Comparison of ENCODE assay signal across 20 cellular contexts in genomic region chr2:150997066-150997465, GRCh38.
A peak's percentile ranks its signal among the peaks of the same experiment; 100 is the strongest.
DNase-seq lines count a peak whose midpoint lies in the region; ATAC-seq and TF ChIP-seq lines count a peak whose summit lies in the region.
"Had no signal": no experiment of that assay in that cellular context is flagged by ENCODE, and none has a peak within 500 bp of the region (broad histone marks: within the 10 kb centered on the region; RNA-seq: fewer than 3 reads in every experiment).

No MANE protein-coding gene starts in this region.

- H3K4me1 ChIP-seq in BE2C: peaks cover 14% of the 10 kb centered on the region; the same call in 1 of the 2 replicates
- H3K4me1 ChIP-seq: Caco-2, SJSA1 had no signal

- no peak for ATAC-seq in HG03108 (IDR thresholded peaks at IDR 0.05; ENCODE audit: unreplicated experiment)

- peak overlapping the region; percentile 13 for H3K27ac Mint-ChIP-seq in mesothelial cell of epicardium
- H3K27ac Mint-ChIP-seq in Calu3 (ENCODE audit: unreplicated experiment): no peak overlapping the region
- H3K27ac Mint-ChIP-seq: B cell; CD4-positive, alpha-beta T cell had no signal

- intact Hi-C loops in Calu3 (cut with micrococcal nuclease; ENCODE audit: unreplicated experiment): no loop called here

- H3K36me3 ChIP-seq in BE2C: no peaks in the 10 kb centered on the region
- H3K36me3 ChIP-seq: SJSA1 had no signal

- CTCF ChIA-PET in Calu3 (lab: Charles Lee): interaction anchor here (0.7 kb wide), 1 partner anchor 25 kb away, joined by 3 read pairs; no protein-coding TSS in a partner anchor

- no peaks in the 10 kb centered on the region for H3K27me3 ChIP-seq in BE2C
- H3K27me3 ChIP-seq: SJSA1 had no signal

- peaks cover 18% of the 10 kb centered on the region for H3K9me3 Mint-ChIP-seq in mesothelial cell of epicardium
- no peaks in the 10 kb centered on the region for H3K9me3 Mint-ChIP-seq in Calu3 (ENCODE audit: low read depth, unreplicated experiment)

- H3K36me3 Mint-ChIP-seq in mesothelial cell of epicardium: peaks cover 2% of the 10 kb centered on the region
- H3K36me3 Mint-ChIP-seq in Calu3 (ENCODE audit: insufficient read depth, unreplicated experiment): no peaks in the 10 kb centered on the region

- H3K27me3 Mint-ChIP-seq in mesothelial cell of epicardium (ENCODE audit: low read depth) (no peaks in the 10 kb centered on the region), Calu3 (ENCODE audit: unreplicated experiment) (no peaks in the 10 kb centered on the region)
- H3K27me3 Mint-ChIP-seq: B cell; CD4-positive, alpha-beta T cell had no signal

- TF ChIP-seq CTCF in BE2C (IDR thresholded peaks at IDR 0.05; ENCODE audit: low read depth, low read length) (no peak), mesothelial cell of epicardium (IDR thresholded peaks at IDR 0.05; ENCODE audit: unreplicated experiment) (no peak), Calu3 (IDR thresholded peaks at IDR 0.05; ENCODE audit: unreplicated experiment) (no peak)

- H3K4me1 Mint-ChIP-seq in mesothelial cell of epicardium (peaks cover 24% of the 10 kb centered on the region), Calu3 (ENCODE audit: low read depth, unreplicated experiment) (no peaks in the 10 kb centered on the region)
- H3K4me1 Mint-ChIP-seq: B cell had no signal

- no TSS peak for BruUV-seq in Calu3 (replicated peaks; lab: Mats Ljungman, UMichigan)

- H3K9me3 ChIP-seq in BE2C: no peaks in the 10 kb centered on the region
- H3K9me3 ChIP-seq: SJSA1 had no signal

- DNase-seq in BE2C: peak; percentile 47
- peak; percentile 59 for DNase-seq in RPMI7951 (ENCODE audit: low read depth)
- DNase-seq in fibroblast of gingiva (ENCODE audit: low read depth): peak; percentile 72
- DNase-seq in mesothelial cell of epicardium (ENCODE audit: low spot score in 2 of 2, unreplicated experiment in 2 of 2): no peak
- DNase-seq in DMS79 treated with DMSO at 0.1 percent for 48 hours (lab: John Stamatoyannopoulos, UW): no peak
- DNase-seq in Calu3: no peak
- DNase-seq in GOT3 (lab: John Stamatoyannopoulos, UW): no peak
- DNase-seq: Caco-2; CD4-positive, alpha-beta T cell; DMS153; GF-D8; KG1; MV-4-11; NCI-H2107; NCI-H2227 treated with DMSO at 0.1 percent for 48 hours; NCI-H524 treated with DMSO at 0.1 percent for 48 hours; PC-9 had no signal

- no peak overlapping the region for H3K4me3 Mint-ChIP-seq in mesothelial cell of epicardium
- no peak overlapping the region for H3K4me3 Mint-ChIP-seq in Calu3 (ENCODE audit: low read depth, unreplicated experiment)
- H3K4me3 Mint-ChIP-seq: B cell; CD4-positive, alpha-beta T cell had no signal

- no peak overlapping the region for H3K4me3 ChIP-seq in BE2C (ENCODE audit: low read depth, low read length)
- H3K4me3 ChIP-seq: PC-9, SJSA1 had no signal

Comparison
In these comparisons a context has a peak if more than half of its experiments do, and no peak if none do; other contexts are left out.
1. DNase-seq: peak in BE2C (single experiment), RPMI7951 (single experiment) and fibroblast of gingiva (single experiment); none in mesothelial cell of epicardium (0 of 2), DMS79 treated with DMSO at 0.1 percent for 48 hours (single experiment), Calu3 (single experiment) and GOT3 (single experiment).